ENCODE assay signal across 19 cellular contexts in the genomic region with DNA sequence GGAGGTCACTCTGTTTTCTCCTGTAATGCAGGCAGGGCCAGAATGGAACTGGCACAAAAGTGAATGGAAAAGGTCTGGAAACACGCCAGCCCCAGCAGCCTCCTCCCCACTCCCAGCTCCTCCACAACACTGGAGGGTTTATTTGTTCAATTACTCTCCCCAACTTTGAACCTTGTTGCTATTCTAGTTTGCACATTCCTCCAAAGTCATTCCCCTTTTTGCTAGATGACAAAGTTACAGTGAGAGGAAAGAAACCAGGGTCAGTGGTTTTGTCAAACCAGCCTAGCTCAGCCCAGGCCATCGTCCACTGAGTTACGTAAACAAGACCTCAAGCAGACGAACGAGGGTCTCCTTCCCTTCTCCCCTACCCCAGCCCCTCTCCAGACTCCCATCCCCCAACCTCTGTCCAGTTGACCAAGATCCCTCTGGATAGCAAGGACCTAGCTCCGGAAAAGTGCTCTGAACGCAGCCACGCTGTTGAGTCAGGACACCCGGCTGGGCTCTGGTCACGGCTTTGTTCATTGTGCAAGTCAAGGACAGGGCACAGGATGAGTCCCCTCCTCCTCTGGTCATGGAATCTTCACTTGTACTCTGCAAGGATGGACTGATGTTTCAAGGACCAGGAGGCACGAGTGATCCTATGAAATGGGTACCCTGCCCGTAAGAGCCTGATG.
DNase-seq lines count a peak whose midpoint lies in the region; ATAC-seq, FAIRE-seq and TF ChIP-seq lines count a peak whose summit lies in the region.
"Had no signal": no experiment of that assay in that cellular context is flagged by ENCODE, and none has a peak within 500 bp of the region (broad histone marks: within the 10 kb centered on the region; RNA-seq: fewer than 3 reads in every experiment).

No MANE protein-coding gene starts in this region.

- CTCF ChIA-PET in A549 (lab: Yijun Ruan, JAX): no interaction called here

- no peaks in the 10 kb centered on the region for H3F3A ChIP-seq in GM23338 (replicated peaks; ENCODE audit: low read depth)

- H3K4me3 Mint-ChIP-seq in GM23338: no peak overlapping the region
- H3K4me3 Mint-ChIP-seq in activated T-cell treated with anti-CD3 and anti-CD28 coated beads, Interleukin-2, amount 50 U/mL, for 24 hours: no peak overlapping the region
- H3K4me3 Mint-ChIP-seq: naive B cell had no signal

- H3K27me3 ChIP-seq in adrenal gland (peaks cover 8% of the 10 kb centered on the region), GM23338 (ENCODE audit: insufficient read depth) (no peaks in the 10 kb centered on the region)

- WGBS in A549 (ENCODE audit: missing lambda C conversion rate): 77% methylated on average over 8 of the region's 12 CpGs
- WGBS in adrenal gland, 4 donors: 41 to 57% (median 48%) methylated on average over 10 to 12 of the region's 12 CpGs

- peak in 1 of 2 experiments; percentile 31; a peak in 3 of 6 replicates for ATAC-seq in A549
- ATAC-seq in GM23338: no peak
- no peak for ATAC-seq in SK-N-SH treated with all-trans-retinoic acid at 6 μM for 48 hours
- no peak for ATAC-seq in HG03135 (IDR thresholded peaks at IDR 0.05; ENCODE audit: unreplicated experiment)

- H3K27ac Mint-ChIP-seq in GM23338: no peak overlapping the region
- H3K27ac Mint-ChIP-seq in activated T-cell treated with anti-CD3 and anti-CD28 coated beads, Interleukin-2, amount 50 U/mL, for 24 hours: no peak overlapping the region

- H3K36me3 ChIP-seq in adrenal gland (replicated peaks in 1 of 2) (no peaks in the 10 kb centered on the region), GM23338 (ENCODE audit: insufficient read depth) (no peaks in the 10 kb centered on the region)

- H3K9me3 ChIP-seq in A549: 0 out of 3 replicates have a peak, but pooled peaks cover 6% of the 10 kb centered on the region
- no peaks in the 10 kb centered on the region for H3K9me3 ChIP-seq in adrenal gland (replicated peaks in 1 of 3)

- H3K4me2 ChIP-seq in A549 (peak overlapping the region; percentile 54), GM23338 (no peak overlapping the region)

- no peaks in the 10 kb centered on the region; the same call in 2 of the 3 replicates for H3K4me1 Mint-ChIP-seq in GM23338
- no peaks in the 10 kb centered on the region for H3K4me1 Mint-ChIP-seq in activated T-cell treated with anti-CD3 and anti-CD28 coated beads, Interleukin-2, amount 50 U/mL, for 24 hours (ENCODE audit: low read depth)

- H3K9me3 Mint-ChIP-seq in GM23338: no peaks in the 10 kb centered on the region
- H3K9me3 Mint-ChIP-seq in activated T-cell treated with anti-CD3 and anti-CD28 coated beads, Interleukin-2, amount 50 U/mL, for 24 hours: no peaks in the 10 kb centered on the region
- H3K9me3 Mint-ChIP-seq: naive B cell had no signal

- H3K27ac ChIP-seq in A549 (peak overlapping the region in 1 of 2 experiments; percentile 69; a peak in 3 of 6 replicates), adrenal gland (peak overlapping the region in 1 of 5 donors; percentile 67), GM23338 (ENCODE audit: low read depth) (no peak overlapping the region)
- H3K27ac ChIP-seq: SK-N-MC had no signal

- no peak overlapping the region for H3K4me3 ChIP-seq in A549
- H3K4me3 ChIP-seq in adrenal gland: no peak overlapping the region
- no peak overlapping the region for H3K4me3 ChIP-seq in GM23338
- H3K4me3 ChIP-seq: SK-N-MC had no signal

- TF ChIP-seq RAD21 in A549 (conservative IDR thresholded peaks at IDR 0.05 in 1 of 2, IDR thresholded peaks at IDR 0.05 in 1 of 2): no peak

- no peak overlapping the region for H2AFZ ChIP-seq in GM23338

- H3K4me1 ChIP-seq in A549: peaks cover 48% of the 10 kb centered on the region
- H3K4me1 ChIP-seq in adrenal gland (replicated peaks in 1 of 2): peaks cover 0 to 6% of the 10 kb centered on the region in 2 donors
- H3K4me1 ChIP-seq in GM23338 (ENCODE audit: insufficient read depth): no peaks in the 10 kb centered on the region

- POLR2A ChIA-PET in A549 (lab: Yijun Ruan, JAX): no interaction called here

- no peak for TF ChIP-seq POLR2A in A549 (IDR thresholded peaks at IDR 0.05; ENCODE audit: low read length)
- TF ChIP-seq POLR2A in adrenal gland (IDR thresholded peaks at IDR 0.05): no peak

- no peak for TF ChIP-seq EP300 in A549 (IDR thresholded peaks at IDR 0.05)

- intact Hi-C loops in adrenal gland (cut with DNase I): no loop called here

- H3K79me2 ChIP-seq in GM23338 (replicated peaks; ENCODE audit: insufficient read depth): no peaks in the 10 kb centered on the region

- FAIRE-seq in A549 (lab: Jason Lieb, UNC): no peak
- FAIRE-seq: GM18507, urothelium cell line had no signal

- H3K27me3 Mint-ChIP-seq in GM23338 (ENCODE audit: insufficient read depth, low read depth, poor library complexity): no peaks in the 10 kb centered on the region
- peaks cover 25% of the 10 kb centered on the region for H3K27me3 Mint-ChIP-seq in activated T-cell treated with anti-CD3 and anti-CD28 coated beads, Interleukin-2, amount 50 U/mL, for 24 hours

- no peaks in the 10 kb centered on the region; the same call in none of the 2 replicates for H3K9me2 ChIP-seq in GM23338 (ENCODE audit: insufficient read depth)

- H4K20me1 ChIP-seq in GM23338 (replicated peaks; ENCODE audit: insufficient read depth): no peaks in the 10 kb centered on the region

- DNase-seq in A549 (ENCODE audit: low read depth in 1 of 2, low spot score in 1 of 2) (peak in 1 of 2 experiments; percentile 35), adrenal gland (peak in 6 of 7 donors; percentile 31 to 53 (median 39)), hypothalamus (lab: John Stamatoyannopoulos, UW) (peak in 40 of 51 donors; percentile 6 to 86 (median 49)), pons (ENCODE audit: low spot score) (peak; percentile 92), GM23338 (ENCODE audit: low spot score) (no peak)
- DNase-seq in activated T-cell treated with anti-CD3 and anti-CD28 coated beads, Interleukin-2, amount 50 U/mL, for 24 hours: no peak
- DNase-seq: ACHN; activated gamma-delta T cell treated with Interleukin-2 at 50 U/mL for 16 hours; COR-L47; effector CD8-positive, alpha-beta T cell; GF-D8; naive B cell; NCI-H1048; stimulated activated CD4-positive, alpha-beta T cell treated with anti-CD3 and anti-CD28 coated beads, Interleukin-4, amount 100 ng/mL, for 1 hour had no signal

- no peaks in the 10 kb centered on the region for H3K36me3 Mint-ChIP-seq in GM23338 (ENCODE audit: low read depth)
- H3K36me3 Mint-ChIP-seq in activated T-cell treated with anti-CD3 and anti-CD28 coated beads, Interleukin-2, amount 50 U/mL, for 24 hours (ENCODE audit: low read depth): no peaks in the 10 kb centered on the region
- H3K36me3 Mint-ChIP-seq: naive B cell had no signal

- TF ChIP-seq CTCF in A549 (IDR thresholded peaks at IDR 0.05) (no peak), adrenal gland (IDR thresholded peaks at IDR 0.05) (no peak), GM23338 (conservative IDR thresholded peaks at IDR 0.05; ENCODE audit: low read depth in 2 of 2) (no peak)

TF ChIP-seq in A549, 52 proteins besides CTCF, POLR2A, EP300 and RAD21:
- no peak for TF ChIP-seq RFX5 (IDR thresholded peaks at IDR 0.05)

TF ChIP-seq in GM23338, 12 proteins besides CTCF, POLR2A, EP300 and RAD21 (continues in another document):
- TF ChIP-seq NANOG (IDR thresholded peaks at IDR 0.05; ENCODE audit: borderline replicate concordance) (no peak), POLR2AphosphoS5 (IDR thresholded peaks at IDR 0.05; ENCODE audit: low read depth) (no peak), EZH2 (IDR thresholded peaks at IDR 0.05; ENCODE audit: low read depth, unreplicated experiment) (no peak), EZH2phosphoT487 (IDR thresholded peaks at IDR 0.05; ENCODE audit: unreplicated experiment) (no peak), STAT1 (IDR thresholded peaks at IDR 0.05; ENCODE audit: unreplicated experiment) (no peak), JUNB (IDR thresholded peaks at IDR 0.05; ENCODE audit: unreplicated experiment) (no peak), ZNF114 (CRISPR knock-in tag; IDR thresholded peaks at IDR 0.05) (no peak)

TF ChIP-seq in SK-N-SH treated with all-trans-retinoic acid at 6 μM for 48 hours, 23 proteins besides CTCF, POLR2A, EP300 and RAD21 (continues in another document):
- TF ChIP-seq, protein P1, sequence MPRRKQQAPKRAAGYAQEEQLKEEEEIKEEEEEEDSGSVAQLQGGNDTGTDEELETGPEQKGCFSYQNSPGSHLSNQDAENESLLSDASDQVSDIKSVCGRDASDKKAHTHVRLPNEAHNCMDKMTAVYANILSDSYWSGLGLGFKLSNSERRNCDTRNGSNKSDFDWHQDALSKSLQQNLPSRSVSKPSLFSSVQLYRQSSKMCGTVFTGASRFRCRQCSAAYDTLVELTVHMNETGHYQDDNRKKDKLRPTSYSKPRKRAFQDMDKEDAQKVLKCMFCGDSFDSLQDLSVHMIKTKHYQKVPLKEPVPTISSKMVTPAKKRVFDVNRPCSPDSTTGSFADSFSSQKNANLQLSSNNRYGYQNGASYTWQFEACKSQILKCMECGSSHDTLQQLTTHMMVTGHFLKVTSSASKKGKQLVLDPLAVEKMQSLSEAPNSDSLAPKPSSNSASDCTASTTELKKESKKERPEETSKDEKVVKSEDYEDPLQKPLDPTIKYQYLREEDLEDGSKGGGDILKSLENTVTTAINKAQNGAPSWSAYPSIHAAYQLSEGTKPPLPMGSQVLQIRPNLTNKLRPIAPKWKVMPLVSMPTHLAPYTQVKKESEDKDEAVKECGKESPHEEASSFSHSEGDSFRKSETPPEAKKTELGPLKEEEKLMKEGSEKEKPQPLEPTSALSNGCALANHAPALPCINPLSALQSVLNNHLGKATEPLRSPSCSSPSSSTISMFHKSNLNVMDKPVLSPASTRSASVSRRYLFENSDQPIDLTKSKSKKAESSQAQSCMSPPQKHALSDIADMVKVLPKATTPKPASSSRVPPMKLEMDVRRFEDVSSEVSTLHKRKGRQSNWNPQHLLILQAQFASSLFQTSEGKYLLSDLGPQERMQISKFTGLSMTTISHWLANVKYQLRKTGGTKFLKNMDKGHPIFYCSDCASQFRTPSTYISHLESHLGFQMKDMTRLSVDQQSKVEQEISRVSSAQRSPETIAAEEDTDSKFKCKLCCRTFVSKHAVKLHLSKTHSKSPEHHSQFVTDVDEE (CRISPR knock-in tag; IDR thresholded peaks at IDR 0.05): no peak
- TF ChIP-seq, protein P2, sequence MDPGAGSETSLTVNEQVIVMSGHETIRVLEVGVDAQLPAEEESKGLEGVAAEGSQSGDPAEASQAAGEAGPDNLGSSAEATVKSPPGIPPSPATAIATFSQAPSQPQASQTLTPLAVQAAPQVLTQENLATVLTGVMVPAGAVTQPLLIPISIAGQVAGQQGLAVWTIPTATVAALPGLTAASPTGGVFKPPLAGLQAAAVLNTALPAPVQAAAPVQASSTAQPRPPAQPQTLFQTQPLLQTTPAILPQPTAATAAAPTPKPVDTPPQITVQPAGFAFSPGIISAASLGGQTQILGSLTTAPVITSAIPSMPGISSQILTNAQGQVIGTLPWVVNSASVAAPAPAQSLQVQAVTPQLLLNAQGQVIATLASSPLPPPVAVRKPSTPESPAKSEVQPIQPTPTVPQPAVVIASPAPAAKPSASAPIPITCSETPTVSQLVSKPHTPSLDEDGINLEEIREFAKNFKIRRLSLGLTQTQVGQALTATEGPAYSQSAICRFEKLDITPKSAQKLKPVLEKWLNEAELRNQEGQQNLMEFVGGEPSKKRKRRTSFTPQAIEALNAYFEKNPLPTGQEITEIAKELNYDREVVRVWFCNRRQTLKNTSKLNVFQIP (CRISPR knock-in tag; IDR thresholded peaks at IDR 0.05; ENCODE audit: borderline replicate concordance, low read depth): no peak
- TF ChIP-seq ESRRG (CRISPR knock-in tag; IDR thresholded peaks at IDR 0.05) (no peak), ZFP3 (CRISPR knock-in tag; IDR thresholded peaks at IDR 0.05) (no peak)

Comparison
In these comparisons a context has a peak if more than half of its experiments do, and no peak if none do; other contexts are left out.
1. DNase-seq: peak in adrenal gland (6 of 7), hypothalamus (40 of 51) and pons (single experiment); none in GM23338 (single experiment) and activated T-cell treated with anti-CD3 and anti-CD28 coated beads, Interleukin-2, amount 50 U/mL, for 24 hours (single experiment).